8 cellular contexts compared by ENCODE assay signal in genomic region chr22:39174498-39175120, GRCh38. TPM values are rescaled to one million over a fixed set of nuclear protein-coding genes. Genes with fewer than 3 reads are reported as not detected.
DNase-seq lines count a peak whose midpoint lies in the region; ATAC-seq and TF ChIP-seq lines count a peak whose summit lies in the region.

No MANE protein-coding gene starts in this region.

- TF ChIP-seq POLR2A in ovary (IDR thresholded peaks at IDR 0.05), result no peak
- TF ChIP-seq POLR2A in upper lobe of left lung (IDR thresholded peaks at IDR 0.05), result no peak

- no peak for TF ChIP-seq EP300 in ovary (IDR thresholded peaks at IDR 0.05)
- peak; percentile 36 to 84 (median 60) for TF ChIP-seq EP300 in upper lobe of left lung (IDR thresholded peaks at IDR 0.05)

- H3K27ac Mint-ChIP-seq in glutamatergic neuron (ENCODE audit: unreplicated experiment), result peak overlapping the region; percentile 69

- no peaks in the 10 kb centered on the region for H3K36me3 Mint-ChIP-seq in glutamatergic neuron (ENCODE audit: unreplicated experiment)

- H3K4me1 Mint-ChIP-seq in glutamatergic neuron (ENCODE audit: low read depth, unreplicated experiment), result peaks cover 26% of the 10 kb centered on the region

- 2 to 5% (median 5%) methylated on average over 17 of the region's 17 CpGs for WGBS in ovary, 3 donors
- WGBS in upper lobe of left lung, 2 donors, result 6 to 7% methylated on average over 14 to 17 of the region's 17 CpGs

- H3K27me3 ChIP-seq in ovary (no peaks in the 10 kb centered on the region), upper lobe of left lung (no peaks in the 10 kb centered on the region)

- TF ChIP-seq CTCF in GM12865 (IDR thresholded peaks at IDR 0.05; ENCODE audit: insufficient read depth, low read depth, low read length, missing control alignments) (no peak), glutamatergic neuron (IDR thresholded peaks at IDR 0.05; ENCODE audit: partially characterized antibody, unreplicated experiment) (no peak), ovary (IDR thresholded peaks at IDR 0.05) (no peak), upper lobe of left lung (IDR thresholded peaks at IDR 0.05) (no peak)

- peak; percentile 47 for DNase-seq in GM12865 (ENCODE audit: low read depth)
- DNase-seq in RKO (ENCODE audit: low spot score), result peak; percentile 29
- peak; percentile 57 for DNase-seq in activated naive CD4-positive, alpha-beta T cell treated with anti-CD3 and anti-CD28 coated beads, Interleukin-2, amount 50 U/mL, for 16 hours
- DNase-seq in glutamatergic neuron, result peak; percentile 80
- DNase-seq in ovary, result peak; percentile 88 to 91 (median 89)
- peak; percentile 71 to 82 for DNase-seq in upper lobe of left lung
- no peak for DNase-seq in D341Med (ENCODE audit: low spot score)
- DNase-seq in epidermal melanocyte (ENCODE audit: insufficient read length, low spot score), result no peak

- H3K27me3 Mint-ChIP-seq in glutamatergic neuron (ENCODE audit: unreplicated experiment), result peaks cover 11% of the 10 kb centered on the region

- no peaks in the 10 kb centered on the region for H3K36me3 ChIP-seq in ovary
- H3K36me3 ChIP-seq in upper lobe of left lung, result no peaks in the 10 kb centered on the region

- peak overlapping the region; percentile 58 for H3K4me3 Mint-ChIP-seq in glutamatergic neuron (ENCODE audit: unreplicated experiment)

- intact Hi-C loops in ovary (cut with DNase I), result loop anchor here (5.0 to 10.0 kb wide), 5 partner anchors 63 to 360 kb away; partner anchors contain the start of genes MIEF1 (in 1 of the 4) and RPS19BP1 (in 1 of the 4)

- H3K9me3 Mint-ChIP-seq in glutamatergic neuron (ENCODE audit: unreplicated experiment), result peaks cover 8% of the 10 kb centered on the region

- peak overlapping the region; percentile 56 to 60 for H3K27ac ChIP-seq in ovary
- H3K27ac ChIP-seq in upper lobe of left lung, result peak overlapping the region; percentile 84 to 93 (median 88)

- no peaks in the 10 kb centered on the region for H3K9me3 ChIP-seq in ovary
- no peaks in the 10 kb centered on the region for H3K9me3 ChIP-seq in upper lobe of left lung

- H3K4me3 ChIP-seq in GM12865 (ENCODE audit: low read depth, low read length), result no peak overlapping the region
- peak overlapping the region; percentile 8 for H3K4me3 ChIP-seq in ovary
- peak overlapping the region in 1 of 4 donors; percentile 13 for H3K4me3 ChIP-seq in upper lobe of left lung

- ATAC-seq in upper lobe of left lung (ENCODE audit: low FRiP score in 2 of 2), result peak; percentile 46 to 62

- H3K4me1 ChIP-seq in ovary (ENCODE audit: insufficient read depth) (peaks cover 26% of the 10 kb centered on the region), upper lobe of left lung (peaks cover 66 to 89% (median 82%) of the 10 kb centered on the region in 4 donors)

RNA-seq across cellular contexts. Expression of gene CBX7, which starts 22.1 kb away (rescaled TPM):
- total RNA-seq in glutamatergic neuron (ENCODE audit: unreplicated experiment), result 5.9 TPM
- 100 to 1,000 TPM in 1 of 7 donors, 10 to 100 TPM in 6; 47.2 to 107 (median 84.9) TPM for total RNA-seq in ovary
- polyA plus RNA-seq in ovary, result 10 to 100 TPM; 40.7 to 96.9 TPM
- total RNA-seq in upper lobe of left lung, result 100 to 1,000 TPM in 1 of 6 donors, 10 to 100 TPM in 5; 51.5 to 145 (median 60.6) TPM

Comparison
In these comparisons a context has a peak if more than half of its experiments do, and no peak if none do; other contexts are left out.
1. DNase-seq: peak in GM12865 (single experiment), RKO (single experiment), activated naive CD4-positive, alpha-beta T cell treated with anti-CD3 and anti-CD28 coated beads, Interleukin-2, amount 50 U/mL, for 16 hours (single experiment), glutamatergic neuron (single experiment), ovary (5 of 5) and upper lobe of left lung (2 of 2); none in D341Med (single experiment) and epidermal melanocyte (single experiment).